ENCODE assay signal across 9 cellular contexts in the genomic region with DNA sequence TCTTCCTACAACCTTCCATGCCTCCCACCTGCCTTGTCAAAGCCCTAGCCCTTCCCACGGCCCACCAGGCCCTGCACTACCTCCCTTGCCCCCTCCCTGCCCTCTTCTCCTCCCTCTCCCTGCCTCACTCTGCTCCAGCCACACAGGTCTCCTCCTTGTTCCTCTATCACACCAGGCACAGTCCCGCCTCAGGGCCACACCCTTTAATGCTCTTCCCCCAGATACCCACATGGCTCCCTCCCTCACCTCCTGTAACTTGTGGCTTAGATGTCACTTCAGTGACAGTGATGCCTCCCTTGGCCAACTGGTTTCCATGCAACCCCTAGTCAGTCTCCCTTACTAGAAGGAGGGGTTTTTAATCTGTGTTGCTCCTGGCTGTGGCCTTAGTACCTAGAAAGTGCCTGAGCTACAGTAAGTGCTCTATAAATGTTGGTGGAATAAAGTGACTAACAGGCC. TPM values are rescaled to one million over a fixed set of nuclear protein-coding genes. Genes with fewer than 3 reads are reported as not detected.
DNase-seq lines count a peak whose midpoint lies in the region; TF ChIP-seq lines count a peak whose summit lies in the region.
"Had no signal": no experiment of that assay in that cellular context is flagged by ENCODE, and none has a peak within 500 bp of the region (broad histone marks: within the 10 kb centered on the region; RNA-seq: fewer than 3 reads in every experiment).

No MANE protein-coding gene starts in this region.

- peak overlapping the region; percentile 99 for H3K4me3 ChIP-seq in DOHH2 (ENCODE audit: low read length)
- peak overlapping the region; percentile 97 for H3K4me3 ChIP-seq in neural cell (ENCODE audit: low read length)

- H3K27ac ChIP-seq in DOHH2 (ENCODE audit: low read depth, low read length) (peak overlapping the region; percentile 25; the same call in 1 of the 2 replicates), neural cell (ENCODE audit: low read length) (no peak overlapping the region)

- H3K9me3 Mint-ChIP-seq in MCF 10A (ENCODE audit: unreplicated experiment): no peaks in the 10 kb centered on the region

- H3K4me2 ChIP-seq in DOHH2 (ENCODE audit: low read length) (peak overlapping the region; percentile 91), neural cell (ENCODE audit: low read length) (no peak overlapping the region)

- no peak overlapping the region for H3K27ac Mint-ChIP-seq in MCF 10A (ENCODE audit: low read depth, unreplicated experiment)

- intact Hi-C loops in MCF 10A (cut with micrococcal nuclease): no loop called here

- H4K20me1 ChIP-seq in DOHH2 (ENCODE audit: control insufficient read depth, insufficient read depth, low read depth, low read length) (0 out of 2 replicates have a peak, but pooled peaks cover 4% of the 10 kb centered on the region), neural cell (ENCODE audit: insufficient read depth) (no peaks in the 10 kb centered on the region)

- no peak overlapping the region for H2AFZ ChIP-seq in neural cell (ENCODE audit: low read depth, low read length)

- H3K27me3 ChIP-seq in DOHH2 (ENCODE audit: control insufficient read depth, low read length) (no peaks in the 10 kb centered on the region), neural cell (ENCODE audit: insufficient read depth, low read depth, low read length) (no peaks in the 10 kb centered on the region)

- H3K4me1 ChIP-seq in DOHH2 (ENCODE audit: control insufficient read depth, low read length): peaks cover 37% of the 10 kb centered on the region

- TF ChIP-seq CTCF in DOHH2 (IDR thresholded peaks at IDR 0.05; ENCODE audit: low read depth, low read length, poor library complexity, severe bottlenecking) (no peak), MCF 10A (IDR thresholded peaks at IDR 0.05; ENCODE audit: unreplicated experiment) (no peak), neural cell (IDR thresholded peaks at IDR 0.05; ENCODE audit: poor library complexity, severe bottlenecking) (no peak)

- TF ChIP-seq EP300 in neural cell (conservative IDR thresholded peaks at IDR 0.05; ENCODE audit: poor library complexity, severe bottlenecking): no peak

- POLR2A ChIA-PET in MCF 10A (lab: Yijun Ruan, JAX): no interaction called here

- peaks cover 18% of the 10 kb centered on the region for H3K4me1 Mint-ChIP-seq in MCF 10A (ENCODE audit: insufficient read depth, unreplicated experiment)

- no peaks in the 10 kb centered on the region for H3K9me3 ChIP-seq in DOHH2 (ENCODE audit: control insufficient read depth, insufficient read depth, low read length)
- no peaks in the 10 kb centered on the region for H3K9me3 ChIP-seq in neural cell (ENCODE audit: low read length)

- H3K4me3 Mint-ChIP-seq in MCF 10A (ENCODE audit: unreplicated experiment): peak overlapping the region; percentile 100

- no TSS peak for BruUV-seq in MCF 10A (replicated peaks; lab: Mats Ljungman, UMichigan)

- no peaks in the 10 kb centered on the region for H3K27me3 Mint-ChIP-seq in MCF 10A (ENCODE audit: insufficient read depth, unreplicated experiment)

- H3K9ac ChIP-seq in neural cell (ENCODE audit: low read length): peak overlapping the region; percentile 91

- TF ChIP-seq RAD21 in neural cell (conservative IDR thresholded peaks at IDR 0.05): no peak

- peaks cover 20% of the 10 kb centered on the region for H3K79me2 ChIP-seq in DOHH2 (ENCODE audit: control insufficient read depth, low read length)
- peaks cover 12% of the 10 kb centered on the region for H3K79me2 ChIP-seq in neural cell (replicated peaks; ENCODE audit: insufficient read depth, low read length)

- CTCF ChIA-PET in MCF 10A (lab: Yijun Ruan, JAX): no interaction called here

- H3K36me3 ChIP-seq in DOHH2 (ENCODE audit: control insufficient read depth, low read length) (peaks cover 19% of the 10 kb centered on the region), neural cell (ENCODE audit: insufficient read depth, low read length) (no peaks in the 10 kb centered on the region)

- DNase-seq in NOMO-1 treated with DMSO at 0.1 percent for 48 hours (lab: John Stamatoyannopoulos, UW; ENCODE audit: unreplicated experiment) (peak; percentile 30), MCF 10A (ENCODE audit: unreplicated experiment) (no peak), EL (no peak), C1 segment of cervical spinal cord (lab: John Stamatoyannopoulos, UW) (no peak), SKM-1 treated with dmso at 0.1 percent for 144 hours (lab: John Stamatoyannopoulos, UW; ENCODE audit: unreplicated experiment) (no peak)
- no peak for DNase-seq in stimulated activated CD4-positive, alpha-beta T cell treated with anti-CD3 and anti-CD28 coated beads, Interleukin-2, amount 100 ng/mL, for 24 hours
- DNase-seq: NCI-H2107 had no signal

- H3K36me3 Mint-ChIP-seq in MCF 10A (ENCODE audit: insufficient read depth, unreplicated experiment): peaks cover 21% of the 10 kb centered on the region

- H3K9me2 ChIP-seq in DOHH2 (replicated peaks; ENCODE audit: control insufficient read depth, low read length) (no peaks in the 10 kb centered on the region), neural cell (ENCODE audit: insufficient read depth, low read length) (no peaks in the 10 kb centered on the region)

- H3F3A ChIP-seq in DOHH2 (ENCODE audit: control insufficient read depth, insufficient read depth) (no peaks in the 10 kb centered on the region), neural cell (ENCODE audit: insufficient read depth, low read length, poor library complexity, severe bottlenecking) (no peaks in the 10 kb centered on the region)

TF ChIP-seq in neural cell, 6 proteins besides CTCF, POLR2A, EP300 and RAD21:
- TF ChIP-seq SMC3 (conservative IDR thresholded peaks at IDR 0.05; ENCODE audit: poor library complexity) (no peak), MXI1 (conservative IDR thresholded peaks at IDR 0.05; ENCODE audit: poor library complexity, severe bottlenecking) (no peak), TAF1 (IDR thresholded peaks at IDR 0.05; ENCODE audit: low read depth) (no peak), POLR2AphosphoS5 (IDR thresholded peaks at IDR 0.05) (no peak), EZH2 (IDR thresholded peaks at IDR 0.05; ENCODE audit: borderline replicate concordance, insufficient read depth, low read length, poor library complexity, severe bottlenecking) (no peak)
- TF ChIP-seq, protein P1, sequence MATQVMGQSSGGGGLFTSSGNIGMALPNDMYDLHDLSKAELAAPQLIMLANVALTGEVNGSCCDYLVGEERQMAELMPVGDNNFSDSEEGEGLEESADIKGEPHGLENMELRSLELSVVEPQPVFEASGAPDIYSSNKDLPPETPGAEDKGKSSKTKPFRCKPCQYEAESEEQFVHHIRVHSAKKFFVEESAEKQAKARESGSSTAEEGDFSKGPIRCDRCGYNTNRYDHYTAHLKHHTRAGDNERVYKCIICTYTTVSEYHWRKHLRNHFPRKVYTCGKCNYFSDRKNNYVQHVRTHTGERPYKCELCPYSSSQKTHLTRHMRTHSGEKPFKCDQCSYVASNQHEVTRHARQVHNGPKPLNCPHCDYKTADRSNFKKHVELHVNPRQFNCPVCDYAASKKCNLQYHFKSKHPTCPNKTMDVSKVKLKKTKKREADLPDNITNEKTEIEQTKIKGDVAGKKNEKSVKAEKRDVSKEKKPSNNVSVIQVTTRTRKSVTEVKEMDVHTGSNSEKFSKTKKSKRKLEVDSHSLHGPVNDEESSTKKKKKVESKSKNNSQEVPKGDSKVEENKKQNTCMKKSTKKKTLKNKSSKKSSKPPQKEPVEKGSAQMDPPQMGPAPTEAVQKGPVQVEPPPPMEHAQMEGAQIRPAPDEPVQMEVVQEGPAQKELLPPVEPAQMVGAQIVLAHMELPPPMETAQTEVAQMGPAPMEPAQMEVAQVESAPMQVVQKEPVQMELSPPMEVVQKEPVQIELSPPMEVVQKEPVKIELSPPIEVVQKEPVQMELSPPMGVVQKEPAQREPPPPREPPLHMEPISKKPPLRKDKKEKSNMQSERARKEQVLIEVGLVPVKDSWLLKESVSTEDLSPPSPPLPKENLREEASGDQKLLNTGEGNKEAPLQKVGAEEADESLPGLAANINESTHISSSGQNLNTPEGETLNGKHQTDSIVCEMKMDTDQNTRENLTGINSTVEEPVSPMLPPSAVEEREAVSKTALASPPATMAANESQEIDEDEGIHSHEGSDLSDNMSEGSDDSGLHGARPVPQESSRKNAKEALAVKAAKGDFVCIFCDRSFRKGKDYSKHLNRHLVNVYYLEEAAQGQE (IDR thresholded peaks at IDR 0.05; ENCODE audit: borderline replicate concordance): no peak

RNA-seq across cellular contexts. Expression of a gene that starts 1.3 kb away (rescaled TPM):
- total RNA-seq in MCF 10A (2022): 33.2 and 43.9 TPM in 2 replicates
- 42.7 and 42.8 TPM in 2 replicates for polyA plus RNA-seq in neural cell
- 25.6 and 32.9 TPM in 2 replicates for polyA minus RNA-seq in neural cell

RNA-seq across cellular contexts. Expression of a gene that starts 1.4 kb away (rescaled TPM):
- 1.2 and 2.9 TPM in 2 replicates for total RNA-seq in MCF 10A (2022)
- polyA plus RNA-seq in neural cell: 2.8 and 3.3 TPM in 2 replicates
- 2.4 and 2.9 TPM in 2 replicates for polyA minus RNA-seq in neural cell

RNA-seq across cellular contexts. Expression of a gene that starts 27.6 kb away (rescaled TPM):
- not detected in 2 replicates for total RNA-seq in MCF 10A (2022)
- not detected in 2 replicates for polyA plus RNA-seq in neural cell
- polyA minus RNA-seq in neural cell: not detected in 2 replicates

RNA-seq across cellular contexts. Expression of a gene that starts 48.2 kb away (rescaled TPM):
- total RNA-seq in MCF 10A (2022): 0.35 and 1.0 TPM in 2 replicates
- polyA plus RNA-seq in neural cell: not detected in 2 replicates
- not detected in 2 replicates for polyA minus RNA-seq in neural cell

RNA-seq across cellular contexts. Expression of a gene that starts 57.2 kb away (rescaled TPM):
- total RNA-seq in MCF 10A (2022): 171 and 230 TPM in 2 replicates
- 95.5 and 102 TPM in 2 replicates for polyA plus RNA-seq in neural cell
- polyA minus RNA-seq in neural cell: 103 and 117 TPM in 2 replicates
